8 cellular contexts compared by ENCODE assay signal in genomic region chr6:128112494-128112893, GRCh38.
DNase-seq lines count a peak whose midpoint lies in the region; ATAC-seq and TF ChIP-seq lines count a peak whose summit lies in the region.

No MANE protein-coding gene starts in this region.

- peaks cover 8% of the 10 kb centered on the region for H3K4me1 Mint-ChIP-seq in activated naive CD8-positive, alpha-beta T cell treated with anti-CD3 and anti-CD28 coated beads, Interleukin-2, amount 10 ng/mL, durations not matched to agents 7 days and 5 days

- no peak overlapping the region for H3K9ac ChIP-seq in DND-41 (ENCODE audit: low read depth, low read length)

- H3K27me3 ChIP-seq in DND-41 (ENCODE audit: insufficient read depth, low read length, poor library complexity), result no peaks in the 10 kb centered on the region

- no peak overlapping the region for H3K4me3 ChIP-seq in DND-41 (ENCODE audit: low read depth in 1 of 2, low read length in 2 of 2)

- no peaks in the 10 kb centered on the region for H3K27me3 Mint-ChIP-seq in activated naive CD8-positive, alpha-beta T cell treated with anti-CD3 and anti-CD28 coated beads, Interleukin-2, amount 10 ng/mL, durations not matched to agents 7 days and 5 days

- ATAC-seq in DND-41 (ENCODE audit: insufficient read depth, low read depth) (no peak), HG02798 (IDR thresholded peaks at IDR 0.05; ENCODE audit: poor library complexity, unreplicated experiment) (peak; percentile 80), GM21367 (IDR thresholded peaks at IDR 0.05; ENCODE audit: unreplicated experiment) (no peak)
- peak; percentile 50 for ATAC-seq in activated naive CD8-positive, alpha-beta T cell treated with anti-CD3 and anti-CD28 coated beads, Interleukin-2, amount 10 ng/mL, durations not matched to agents 7 days and 5 days (ENCODE audit: low read depth)

- H2AFZ ChIP-seq in DND-41 (ENCODE audit: low read depth, low read length), result peak overlapping the region; percentile 34; the same call in 1 of the 2 replicates

- no peaks in the 10 kb centered on the region for H4K20me1 ChIP-seq in DND-41 (ENCODE audit: insufficient read depth, low read length)

- peak overlapping the region; percentile 43 for H3K27ac Mint-ChIP-seq in activated naive CD8-positive, alpha-beta T cell treated with anti-CD3 and anti-CD28 coated beads, Interleukin-2, amount 10 ng/mL, durations not matched to agents 7 days and 5 days

- in situ Hi-C loops in G401 (cut with HindIII; ENCODE audit: low sequenced_read_pairs), result no loop called here

- POLR2A ChIA-PET in activated naive CD8-positive, alpha-beta T cell treated with anti-CD3 and anti-CD28 coated beads, Interleukin-2, amount 10 ng/mL, durations not matched to agents 7 days and 5 days (lab: Charles Lee), result no interaction called here

- no peaks in the 10 kb centered on the region for H3K9me3 ChIP-seq in DND-41 (ENCODE audit: insufficient read depth, low read length, severe bottlenecking)

- no peak for TF ChIP-seq CTCF in DND-41 (IDR thresholded peaks at IDR 0.05; ENCODE audit: borderline replicate concordance, extremely low read depth, low read length, poor library complexity, severe bottlenecking)

- H3K79me2 ChIP-seq in DND-41 (ENCODE audit: insufficient read depth, low read length), result no peaks in the 10 kb centered on the region

- no peak overlapping the region for H3K27ac ChIP-seq in DND-41 (ENCODE audit: low read length)

- H3K4me1 ChIP-seq in DND-41 (ENCODE audit: insufficient read depth, low read length), result no peaks in the 10 kb centered on the region; the same call in 1 of the 2 replicates

- H3K36me3 Mint-ChIP-seq in activated naive CD8-positive, alpha-beta T cell treated with anti-CD3 and anti-CD28 coated beads, Interleukin-2, amount 10 ng/mL, durations not matched to agents 7 days and 5 days, result peaks cover 9% of the 10 kb centered on the region

- no peak for DNase-seq in DND-41
- DNase-seq in activated naive CD8-positive, alpha-beta T cell treated with anti-CD3 and anti-CD28 coated beads, Interleukin-2, amount 10 ng/mL, durations not matched to agents 7 days and 5 days, result no peak
- peak; percentile 29 for DNase-seq in myocyte (ENCODE audit: low read depth)
- no peak for DNase-seq in NCI-H82 (lab: John Stamatoyannopoulos, UW)
- no peak for DNase-seq in activated CD8-positive, alpha-beta memory T cell treated with anti-CD3 and anti-CD28 coated beads, Interleukin-2, amount 50 U/mL, for 48 hours
- DNase-seq in G401 (ENCODE audit: low spot score), result no peak

- peaks cover 2% of the 10 kb centered on the region for H3K9me3 Mint-ChIP-seq in activated naive CD8-positive, alpha-beta T cell treated with anti-CD3 and anti-CD28 coated beads, Interleukin-2, amount 10 ng/mL, durations not matched to agents 7 days and 5 days

- peak overlapping the region; percentile 42 for H3K4me2 ChIP-seq in DND-41 (ENCODE audit: insufficient read depth, low read length)

- peak overlapping the region; percentile 59 for H3K4me3 Mint-ChIP-seq in activated naive CD8-positive, alpha-beta T cell treated with anti-CD3 and anti-CD28 coated beads, Interleukin-2, amount 10 ng/mL, durations not matched to agents 7 days and 5 days

- H3K36me3 ChIP-seq in DND-41 (ENCODE audit: insufficient read depth, low read length), result no peaks in the 10 kb centered on the region

Comparison
In these comparisons a context has a peak if more than half of its experiments do, and no peak if none do; other contexts are left out.
1. ATAC-seq: peak in HG02798 (single experiment) and activated naive CD8-positive, alpha-beta T cell treated with anti-CD3 and anti-CD28 coated beads, Interleukin-2, amount 10 ng/mL, durations not matched to agents 7 days and 5 days (single experiment); none in DND-41 (single experiment) and GM21367 (single experiment).